ENCODE assay signal across 15 cellular contexts in the genomic region with DNA sequence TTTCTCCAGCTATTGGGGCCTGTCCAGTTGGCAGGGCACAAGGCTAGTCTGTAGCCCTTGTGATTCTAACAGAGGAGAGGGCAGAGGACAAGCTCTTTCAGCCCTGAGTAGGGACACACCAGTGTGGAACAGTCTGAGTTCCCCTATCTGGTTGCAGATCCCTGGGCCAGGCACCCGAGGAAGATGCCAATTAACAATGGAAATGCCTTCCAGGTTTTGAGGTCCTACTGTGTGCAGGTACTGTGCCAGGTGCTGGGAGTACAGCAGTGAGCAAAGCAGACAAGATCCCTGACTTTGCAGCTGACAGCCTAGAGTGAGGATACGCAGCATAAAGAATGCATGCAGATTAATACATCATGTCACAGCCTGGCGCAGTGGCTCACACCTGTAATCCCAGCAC. TPM values are rescaled to one million over a fixed set of nuclear protein-coding genes. Genes with fewer than 3 reads are reported as not detected.
"Had no signal": no experiment of that assay in that cellular context is flagged by ENCODE, and none has a peak within 500 bp of the region (broad histone marks: within the 10 kb centered on the region; RNA-seq: fewer than 3 reads in every experiment).

No MANE protein-coding gene starts in this region.

- H3K4me3 ChIP-seq: heart left ventricle, lower lobe of right lung, pancreas, sigmoid colon, tibial nerve had no signal

- H3K36me3 ChIP-seq: heart left ventricle, lower lobe of right lung, pancreas, sigmoid colon, tibial nerve had no signal

- H3K27me3 ChIP-seq: pancreas had no signal

- H3K27ac ChIP-seq: epithelial cell of prostate, heart left ventricle, lower lobe of right lung, pancreas, sigmoid colon, tibial nerve had no signal

- H3K4me1 ChIP-seq: lower lobe of right lung, sigmoid colon had no signal

- ATAC-seq: heart left ventricle, left cardiac atrium, lower lobe of right lung, pancreas had no signal

- DNase-seq: activated CD4-positive, alpha-beta T cell treated with anti-CD3 and anti-CD28 coated beads, Interleukin-2, amount 50 U/mL, for 48 hours; activated effector memory CD4-positive, alpha-beta T cell treated with Interleukin-2 at 50 U/mL for 16 hours; activated naive CD4-positive, alpha-beta T cell treated with anti-CD3 and anti-CD28 coated beads, Interleukin-2, amount 50 U/mL, for 16 hours; heart left ventricle; immature natural killer cell; left cardiac atrium; lower lobe of right lung; midbrain; pancreas; sigmoid colon; stimulated activated CD4-positive, alpha-beta T cell treated with anti-CD3 and anti-CD28 coated beads, Interleukin-1b, Interleukin-23, amount 100 ng/mL, for 48 hours had no signal

- H3K9me3 ChIP-seq: heart left ventricle, lower lobe of right lung, pancreas, sigmoid colon, tibial nerve had no signal

- H3K27ac Mint-ChIP-seq: immature natural killer cell had no signal

- H3K4me3 Mint-ChIP-seq: immature natural killer cell had no signal

RNA-seq across cellular contexts. Expression of a gene that starts 17.1 kb away (rescaled TPM):
- total RNA-seq: bronchial epithelial cell, fibroblast of lung had no signal
- polyA plus RNA-seq: fibroblast of lung had no signal
